In the genomic region with DNA sequence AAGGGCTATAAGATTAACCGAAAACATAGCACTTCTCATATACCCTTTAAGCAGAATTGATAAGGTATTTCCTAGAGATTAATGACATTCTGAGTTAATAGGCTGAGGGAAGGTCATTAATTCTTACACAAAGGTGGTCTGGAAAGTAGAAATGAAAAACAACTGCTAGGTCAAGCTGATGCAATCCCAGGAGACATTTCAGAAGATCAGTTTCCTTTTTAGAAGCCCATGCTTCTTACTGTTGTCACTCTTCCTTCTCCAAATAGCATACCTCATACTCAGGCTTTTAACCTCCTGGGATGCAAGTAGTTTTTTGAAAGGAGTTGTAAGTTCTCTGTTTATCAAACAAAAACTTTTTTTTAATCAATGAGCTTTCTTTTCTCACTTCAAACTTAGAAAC, we compare ENCODE assay signal across 9 cellular contexts.
DNase-seq lines count a peak whose midpoint lies in the region; ATAC-seq and TF ChIP-seq lines count a peak whose summit lies in the region.
"Had no signal": no experiment of that assay in that cellular context is flagged by ENCODE, and none has a peak within 500 bp of the region (broad histone marks: within the 10 kb centered on the region; RNA-seq: fewer than 3 reads in every experiment).

No MANE protein-coding gene starts in this region.

- peak; percentile 61 for DNase-seq in EH (ENCODE audit: low read depth)
- peak; percentile 63 for DNase-seq in choroid plexus epithelial cell (ENCODE audit: low read depth)
- DNase-seq in NCI-H774 (lab: John Stamatoyannopoulos, UW): no peak
- no peak for DNase-seq in NCI-H2171 (lab: John Stamatoyannopoulos, UW)
- no peak for DNase-seq in stimulated activated CD4-positive, alpha-beta T cell treated with anti-CD3 and anti-CD28 coated beads, Interleukin-15, amount 100 ng/mL, for 24 hours
- no peak for DNase-seq in amygdala (lab: John Stamatoyannopoulos, UW)
- DNase-seq: naive B cell had no signal

- H3K9me3 ChIP-seq in HUES6 (ENCODE audit: control insufficient read depth, insufficient read depth, low read depth, low read length): no peaks in the 10 kb centered on the region

- H3K36me3 ChIP-seq in HUES6 (ENCODE audit: control insufficient read depth, insufficient read depth, low read length): no peaks in the 10 kb centered on the region

- H3K4me1 ChIP-seq in HUES6 (ENCODE audit: control insufficient read depth, insufficient read depth, low read length): peaks cover 11% of the 10 kb centered on the region

- H3K27me3 ChIP-seq in HUES6 (ENCODE audit: control insufficient read depth, insufficient read depth, low read length): no peaks in the 10 kb centered on the region

- peak; percentile 35 for ATAC-seq in GM21381 (IDR thresholded peaks at IDR 0.05; ENCODE audit: unreplicated experiment)

- H3K4me3 ChIP-seq in HUES6 (ENCODE audit: low read depth, low read length): no peak overlapping the region
- no peak overlapping the region for H3K4me3 ChIP-seq in choroid plexus epithelial cell (ENCODE audit: low read depth, low read length)

- no peak for TF ChIP-seq CTCF in choroid plexus epithelial cell (conservative IDR thresholded peaks at IDR 0.05; ENCODE audit: low read depth, low read length)

- H3K27ac ChIP-seq in HUES6 (ENCODE audit: low read depth, low read length): peak overlapping the region; percentile 27; the same call in 1 of the 2 replicates

- H3K9ac ChIP-seq in HUES6 (ENCODE audit: low read length): no peak overlapping the region

Comparison
In these comparisons a context has a peak if more than half of its experiments do, and no peak if none do; other contexts are left out.
1. DNase-seq: peak in EH (single experiment) and choroid plexus epithelial cell (single experiment); none in NCI-H774 (single experiment), NCI-H2171 (single experiment), stimulated activated CD4-positive, alpha-beta T cell treated with anti-CD3 and anti-CD28 coated beads, Interleukin-15, amount 100 ng/mL, for 24 hours (single experiment) and amygdala (0 of 56).